In the genomic region with DNA sequence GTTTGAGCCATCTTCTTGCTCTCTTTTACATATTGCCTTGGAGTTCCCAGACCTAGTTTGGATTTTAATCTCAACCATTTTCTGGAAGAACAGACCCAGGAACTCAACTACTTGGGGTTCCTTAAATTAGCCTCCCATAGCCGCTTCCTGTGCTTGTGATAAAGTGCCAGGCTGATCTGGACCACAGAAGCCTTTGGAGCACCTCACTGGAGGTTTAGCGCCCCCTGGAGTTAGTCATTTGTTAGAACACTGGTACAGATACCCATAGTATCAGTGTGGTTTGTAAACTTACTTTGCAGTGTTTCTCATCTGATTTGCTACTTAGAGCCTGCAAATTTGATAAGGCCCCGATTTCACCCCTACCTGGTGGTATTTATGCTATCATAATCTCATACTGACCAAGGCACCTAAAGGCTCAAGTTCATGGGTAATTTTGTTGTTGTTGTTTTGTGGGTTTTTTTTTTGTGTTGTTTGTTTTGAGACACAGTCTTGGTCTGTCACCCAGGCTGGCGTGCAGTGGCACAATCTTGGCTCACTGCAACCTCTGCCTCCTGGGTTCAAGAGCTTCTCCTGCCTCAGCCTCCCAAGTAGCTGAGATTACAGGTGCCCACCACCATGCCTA, we compare ENCODE assay signal across 8 cellular contexts. TPM values are rescaled to one million over a fixed set of nuclear protein-coding genes. Genes with fewer than 3 reads are reported as not detected.
DNase-seq lines count a peak whose midpoint lies in the region; ATAC-seq and TF ChIP-seq lines count a peak whose summit lies in the region.

No MANE protein-coding gene starts in this region.

- peaks cover 6% of the 10 kb centered on the region for H3F3A ChIP-seq in PC-3 (ENCODE audit: low read length, unreplicated experiment)

- DNase-seq in Daoy (ENCODE audit: low read depth) (peak; percentile 73), Karpas-422 (peak; percentile 94), PC-3 (peak; percentile 88), activated T-cell treated with anti-CD3 and anti-CD28 coated beads for 24 hours (ENCODE audit: low read depth) (peak; percentile 66), esophagus muscularis mucosa (ENCODE audit: extremely low spot score) (no peak), nephron progenitor cell (peak; percentile 75)
- peak; percentile 67 to 71 for DNase-seq in stimulated activated naive CD8-positive, alpha-beta T cell treated with anti-CD3 and anti-CD28 coated beads, Interleukin-15, amount 100 ng/mL, for 72 hours

- 17% methylated on average over 4 of the region's 4 CpGs for WGBS in esophagus muscularis mucosa

- H3K4me3 ChIP-seq in Karpas-422 (ENCODE audit: low read length) (no peak overlapping the region), PC-3 (ENCODE audit: low read length) (no peak overlapping the region), esophagus muscularis mucosa (no peak overlapping the region)

- H3K4me2 ChIP-seq in Karpas-422 (ENCODE audit: low read depth, low read length, poor library complexity, severe bottlenecking) (no peak overlapping the region), PC-3 (ENCODE audit: low read length) (no peak overlapping the region)

- ATAC-seq in PC-3 (peak; percentile 55), HG02623 (IDR thresholded peaks at IDR 0.05; ENCODE audit: unreplicated experiment) (no peak)
- ATAC-seq in stimulated activated naive CD8-positive, alpha-beta T cell treated with anti-CD3 and anti-CD28 coated beads, Interleukin-15, amount 100 ng/mL, for 72 hours, result peak; percentile 78

- H3K9ac ChIP-seq in Karpas-422 (ENCODE audit: low read length) (no peak overlapping the region), PC-3 (ENCODE audit: low read length) (no peak overlapping the region)

- H3K4me3 Mint-ChIP-seq in nephron progenitor cell, result peak overlapping the region; percentile 63
- H3K4me3 Mint-ChIP-seq in stimulated activated naive CD8-positive, alpha-beta T cell treated with anti-CD3 and anti-CD28 coated beads, Interleukin-15, amount 100 ng/mL, for 72 hours, result no peak overlapping the region

- no TSS peak for BruUV-seq in PC-3 (replicated peaks; lab: Mats Ljungman, UMichigan)

- TF ChIP-seq POLR2A in esophagus muscularis mucosa (IDR thresholded peaks at IDR 0.05; ENCODE audit: low read depth), result no peak

- H3K27me3 ChIP-seq in Karpas-422 (ENCODE audit: low read length) (no peaks in the 10 kb centered on the region), PC-3 (ENCODE audit: low read length) (no peaks in the 10 kb centered on the region), esophagus muscularis mucosa (no peaks in the 10 kb centered on the region)

- CTCF ChIA-PET in PC-3 (lab: Charles Lee), result no interaction called here

- H3K27ac Mint-ChIP-seq in nephron progenitor cell, result no peak overlapping the region
- no peak overlapping the region for H3K27ac Mint-ChIP-seq in stimulated activated naive CD8-positive, alpha-beta T cell treated with anti-CD3 and anti-CD28 coated beads, Interleukin-15, amount 100 ng/mL, for 72 hours

- H3K36me3 Mint-ChIP-seq in nephron progenitor cell (ENCODE audit: low read depth), result peaks cover 40% of the 10 kb centered on the region

- peaks cover 11% of the 10 kb centered on the region; the same call in 1 of the 2 replicates for H4K20me1 ChIP-seq in Karpas-422 (ENCODE audit: insufficient read depth, low read depth, low read length)
- H4K20me1 ChIP-seq in PC-3 (ENCODE audit: low read length), result no peaks in the 10 kb centered on the region

- intact Hi-C loops in PC-3 (cut with micrococcal nuclease), result loop anchor here (1.0 to 5.0 kb wide), 4 partner anchors 67 to 258 kb away; partner anchors contain the start of gene SPPL3
- intact Hi-C loops in esophagus muscularis mucosa (cut with DNase I), result loop anchor here (2.0 kb wide), 2 partner anchors 65 to 131 kb away; no protein-coding TSS in a partner anchor

- TF ChIP-seq CTCF in PC-3 (conservative IDR thresholded peaks at IDR 0.05; ENCODE audit: low read depth, low read length) (peak; percentile 96), esophagus muscularis mucosa (IDR thresholded peaks at IDR 0.05) (peak; percentile 82 to 85 (median 82)), nephron progenitor cell (IDR thresholded peaks at IDR 0.05) (peak; percentile 87)

- H3K36me3 ChIP-seq in Karpas-422 (ENCODE audit: insufficient read depth, low read length), result peaks cover 24% of the 10 kb centered on the region; the same call in 1 of the 2 replicates
- H3K36me3 ChIP-seq in PC-3 (ENCODE audit: low read depth, low read length), result peaks cover 27% of the 10 kb centered on the region; the same call in 1 of the 2 replicates
- peaks cover 26 to 59% (median 56%) of the 10 kb centered on the region in 4 donors for H3K36me3 ChIP-seq in esophagus muscularis mucosa

- H3K4me1 Mint-ChIP-seq in nephron progenitor cell, result peaks cover 46% of the 10 kb centered on the region
- peaks cover 42% of the 10 kb centered on the region for H3K4me1 Mint-ChIP-seq in stimulated activated naive CD8-positive, alpha-beta T cell treated with anti-CD3 and anti-CD28 coated beads, Interleukin-15, amount 100 ng/mL, for 72 hours

- H3K4me1 ChIP-seq in Karpas-422 (ENCODE audit: low read length) (peaks cover 27% of the 10 kb centered on the region), PC-3 (ENCODE audit: insufficient read depth, low read length) (peaks cover 17% of the 10 kb centered on the region), esophagus muscularis mucosa (peaks cover 17 to 37% (median 34%) of the 10 kb centered on the region in 4 donors)

- peaks cover 24% of the 10 kb centered on the region for H3K79me2 ChIP-seq in Karpas-422 (ENCODE audit: low read length)
- H3K79me2 ChIP-seq in PC-3 (ENCODE audit: low read length), result peaks cover 25% of the 10 kb centered on the region

- H3K9me3 ChIP-seq in Karpas-422 (ENCODE audit: low read length), result no peaks in the 10 kb centered on the region
- H3K9me3 ChIP-seq in PC-3 (ENCODE audit: low read length), result no peaks in the 10 kb centered on the region
- H3K9me3 ChIP-seq in esophagus muscularis mucosa, result no peaks in the 10 kb centered on the region

- H2AFZ ChIP-seq in Karpas-422 (ENCODE audit: low read length) (no peak overlapping the region), PC-3 (ENCODE audit: low read length) (no peak overlapping the region)

- no peak for TF ChIP-seq EP300 in esophagus muscularis mucosa (IDR thresholded peaks at IDR 0.05)

- no peaks in the 10 kb centered on the region for H3K9me3 Mint-ChIP-seq in nephron progenitor cell
- H3K9me3 Mint-ChIP-seq in stimulated activated naive CD8-positive, alpha-beta T cell treated with anti-CD3 and anti-CD28 coated beads, Interleukin-15, amount 100 ng/mL, for 72 hours, result no peaks in the 10 kb centered on the region

- H3K27ac ChIP-seq in Karpas-422 (ENCODE audit: low read length) (no peak overlapping the region), PC-3 (ENCODE audit: low read length) (no peak overlapping the region), esophagus muscularis mucosa (replicated peaks in 1 of 4) (no peak overlapping the region)

- POLR2A ChIA-PET in PC-3 (lab: Charles Lee; ENCODE audit: unreplicated experiment), result no interaction called here

- no peaks in the 10 kb centered on the region for H3K9me2 ChIP-seq in Karpas-422 (replicated peaks; ENCODE audit: insufficient read depth, low read length)
- H3K9me2 ChIP-seq in PC-3 (replicated peaks; ENCODE audit: low read length), result no peaks in the 10 kb centered on the region

- no peaks in the 10 kb centered on the region for H3K27me3 Mint-ChIP-seq in nephron progenitor cell (ENCODE audit: low read depth, poor library complexity)
- no peaks in the 10 kb centered on the region for H3K27me3 Mint-ChIP-seq in stimulated activated naive CD8-positive, alpha-beta T cell treated with anti-CD3 and anti-CD28 coated beads, Interleukin-15, amount 100 ng/mL, for 72 hours

RNA-seq across cellular contexts. Expression of gene UNC119B, which starts 3.7 kb away (rescaled TPM):
- total RNA-seq in Daoy (2014; rRNA removed; shearing (Covaris generic)), result 11.2 and 15.0 TPM in 2 replicates
- 19.7 and 28.8 TPM in 2 replicates for total RNA-seq in Karpas-422 (2014; rRNA removed; shearing (Covaris generic); ENCODE audit: low replicate concordance)
- 15.9 and 23.8 TPM in 2 replicates for total RNA-seq in PC-3 (2014; rRNA removed)
- 10 to 100 TPM; 20.0 to 30.8 (median 28.5) TPM for total RNA-seq in esophagus muscularis mucosa

RNA-seq across cellular contexts. Expression of gene ACADS, which starts 11.7 kb away (rescaled TPM):
- 9.4 and 10.9 TPM in 2 replicates for total RNA-seq in Daoy (2014; rRNA removed; shearing (Covaris generic))
- 5.2 and 7.3 TPM in 2 replicates for total RNA-seq in Karpas-422 (2014; rRNA removed; shearing (Covaris generic); ENCODE audit: low replicate concordance)
- total RNA-seq in PC-3 (2014; rRNA removed), result 14.5 and 19.6 TPM in 2 replicates
- 10 to 100 TPM; 31.6 to 64.2 (median 46.0) TPM for total RNA-seq in esophagus muscularis mucosa

RNA-seq across cellular contexts. Expression of gene MLEC, which starts 27.0 kb away (rescaled TPM):
- 93.7 and 108 TPM in 2 replicates for total RNA-seq in Daoy (2014; rRNA removed; shearing (Covaris generic))
- 80.8 and 88.3 TPM in 2 replicates for total RNA-seq in Karpas-422 (2014; rRNA removed; shearing (Covaris generic); ENCODE audit: low replicate concordance)
- total RNA-seq in PC-3 (2014; rRNA removed) (158 and 166 TPM in 2 replicates), esophagus muscularis mucosa (10 to 100 TPM; 37.8 to 55.5 (median 46.3) TPM)
